Comparison of ENCODE assay signal across 8 cellular contexts in the genomic region with DNA sequence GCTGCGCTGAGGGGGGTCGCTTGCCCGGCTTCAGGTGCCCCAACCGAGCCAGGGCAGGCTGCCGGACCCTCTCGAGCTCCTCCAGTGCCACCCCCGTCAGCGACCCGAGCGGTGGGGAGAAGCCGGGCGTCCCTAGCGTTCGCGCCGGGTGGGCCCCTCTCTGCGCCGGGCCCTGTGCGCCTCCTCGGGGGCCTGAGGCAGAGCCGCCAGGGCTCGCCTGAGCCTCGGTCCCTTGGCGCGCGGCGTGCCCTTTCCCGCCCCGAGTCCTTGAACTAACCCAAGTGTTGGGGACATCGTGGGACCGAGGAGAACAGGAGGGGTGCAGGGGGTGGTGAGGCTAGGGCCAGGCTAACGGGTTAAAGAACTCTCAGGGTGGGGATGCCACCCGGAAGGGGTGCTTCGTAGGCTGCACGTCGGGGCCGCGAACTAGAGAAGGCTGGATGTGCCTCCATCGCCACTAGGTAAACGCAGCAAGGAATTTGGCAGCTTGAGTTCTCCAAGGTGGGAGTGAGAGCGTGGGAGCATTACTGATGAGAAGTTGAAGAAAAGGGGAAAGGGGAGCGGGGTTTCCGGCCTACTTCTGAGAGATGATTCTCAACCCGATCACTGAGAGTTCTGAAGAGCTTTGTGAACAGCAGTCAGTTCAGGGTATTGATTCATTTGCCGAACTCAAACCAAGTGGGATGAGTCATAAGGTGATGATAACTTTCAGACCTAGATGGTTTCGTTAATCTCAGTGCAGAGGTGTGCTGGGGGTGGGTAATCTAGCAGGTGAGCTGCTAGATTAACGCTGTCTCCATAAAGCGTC. TPM values are rescaled to one million over a fixed set of nuclear protein-coding genes. Genes with fewer than 3 reads are reported as not detected.
A peak's percentile ranks its signal among the peaks of the same experiment; 100 is the strongest.
DNase-seq lines count a peak whose midpoint lies in the region; ATAC-seq, FAIRE-seq and TF ChIP-seq lines count a peak whose summit lies in the region.

No MANE protein-coding gene starts in this region.

- TF ChIP-seq CTCF in PC-9 (conservative IDR thresholded peaks at IDR 0.05): no peak
- peak; percentile 4 for TF ChIP-seq CTCF in osteocyte (IDR thresholded peaks at IDR 0.05)
- TF ChIP-seq CTCF in tibial artery (IDR thresholded peaks at IDR 0.05): no peak

- H3K9me3 ChIP-seq in BLaER1 treated with 17β-estradiol and CSF1 and Interleukin-3, amounts not matched to agents 10 nM and 100 nM (replicated peaks in 1 of 11): no peaks in the 10 kb centered on the region
- H3K9me3 ChIP-seq in PC-9 (ENCODE audit: insufficient read depth, low read depth): no peaks in the 10 kb centered on the region
- H3K9me3 ChIP-seq in tibial artery: no peaks in the 10 kb centered on the region

- H3K27me3 Mint-ChIP-seq in osteocyte (ENCODE audit: unreplicated experiment): no peaks in the 10 kb centered on the region

- BruUV-seq in PC-9 (replicated peaks; lab: Mats Ljungman, UMichigan): TSS peak; percentile 40

- H3K27me3 ChIP-seq in BLaER1 treated with 17β-estradiol and CSF1 and Interleukin-3, amounts not matched to agents 10 nM and 100 nM: no peaks in the 10 kb centered on the region
- H3K27me3 ChIP-seq in PC-9 (ENCODE audit: insufficient read depth, low read depth) (no peaks in the 10 kb centered on the region), tibial artery (peaks cover 0 to 3% of the 10 kb centered on the region in 2 donors)

- intact Hi-C loops in PC-9 (cut with micrococcal nuclease; ENCODE audit: unreplicated experiment) (loop anchor here (1.0 kb wide), 1 partner anchor 48 kb away; a partner anchor contains a TSS), tibial artery (cut with DNase I; ENCODE audit: low total_unique reads) (loop anchor here (5.0 kb wide), 1 partner anchor 48 kb away; a partner anchor contains a TSS)

- H3K9me3 Mint-ChIP-seq in osteocyte (ENCODE audit: unreplicated experiment): no peaks in the 10 kb centered on the region

- H3K9me2 ChIP-seq in PC-9 (ENCODE audit: insufficient read depth): no peaks in the 10 kb centered on the region

- H3K9ac ChIP-seq in BLaER1 treated with 17β-estradiol and CSF1 and Interleukin-3, amounts not matched to agents 10 nM and 100 nM: peak overlapping the region; percentile 92 to 99 (median 97)

- peak; percentile 98 for FAIRE-seq in GM19239 (lab: Jason Lieb, UNC)

- H3K4me1 ChIP-seq in BLaER1 treated with 17β-estradiol and CSF1 and Interleukin-3, amounts not matched to agents 10 nM and 100 nM: peaks cover 26 to 39% (median 32%) of the 10 kb centered on the region in 10 experiments; a peak in 19 of 20 replicates
- peaks cover 24% of the 10 kb centered on the region for H3K4me1 ChIP-seq in PC-9 (replicated peaks; ENCODE audit: insufficient read depth)
- H3K4me1 ChIP-seq in tibial artery: peaks cover 0 to 27% (median 14%) of the 10 kb centered on the region in 4 donors

- H2AFZ ChIP-seq in PC-9: peak overlapping the region; percentile 86

- peak overlapping the region; percentile 97 for H3K27ac Mint-ChIP-seq in osteocyte (ENCODE audit: unreplicated experiment)

- H3K27ac ChIP-seq in BLaER1 treated with 17β-estradiol and CSF1 and Interleukin-3, amounts not matched to agents 10 nM and 100 nM: peak overlapping the region; percentile 82 to 98 (median 96)
- peak overlapping the region; percentile 49 for H3K27ac ChIP-seq in PC-9
- peak overlapping the region; percentile 85 to 86 for H3K27ac ChIP-seq in tibial artery

- ATAC-seq in HG03378 (IDR thresholded peaks at IDR 0.05; ENCODE audit: unreplicated experiment): peak; percentile 53

- H3F3A ChIP-seq in PC-9 (ENCODE audit: insufficient read depth, low read depth): 0 out of 2 replicates have a peak, but pooled peaks cover 6% of the 10 kb centered on the region

- peak overlapping the region; percentile 81 to 100 (median 93) for H3K4me3 ChIP-seq in BLaER1 treated with 17β-estradiol and CSF1 and Interleukin-3, amounts not matched to agents 10 nM and 100 nM
- peak overlapping the region; percentile 84 for H3K4me3 ChIP-seq in PC-9
- H3K4me3 ChIP-seq in tibial artery: peak overlapping the region; percentile 69 to 70

- H3K79me2 ChIP-seq in PC-9 (ENCODE audit: low read depth): peaks cover 51% of the 10 kb centered on the region

- H3K4me3 Mint-ChIP-seq in osteocyte (ENCODE audit: unreplicated experiment): peak overlapping the region; percentile 90

- peaks cover 24 to 36% (median 28%) of the 10 kb centered on the region in 11 experiments for H3K36me3 ChIP-seq in BLaER1 treated with 17β-estradiol and CSF1 and Interleukin-3, amounts not matched to agents 10 nM and 100 nM
- H3K36me3 ChIP-seq in PC-9 (ENCODE audit: low read depth) (no peaks in the 10 kb centered on the region), tibial artery (peaks cover 0 to 12% (median 8%) of the 10 kb centered on the region in 3 donors)

- peak; percentile 40 for DNase-seq in GM19239 (ENCODE audit: insufficient read length, low spot score)
- peak; percentile 30 to 63 for DNase-seq in PC-9
- DNase-seq in activated effector memory CD4-positive, alpha-beta T cell treated with Interleukin-2 at 50 U/mL for 16 hours: peak; percentile 50
- DNase-seq in globus pallidus (ENCODE audit: low spot score): peak; percentile 23
- peak; percentile 85 for DNase-seq in osteocyte (ENCODE audit: extremely low spot score, unreplicated experiment)
- peak; percentile 23 to 72 for DNase-seq in tibial artery

- peak overlapping the region; percentile 85 to 91 (median 88) for H3K4me2 ChIP-seq in BLaER1 treated with 17β-estradiol and CSF1 and Interleukin-3, amounts not matched to agents 10 nM and 100 nM
- H3K4me2 ChIP-seq in PC-9: peak overlapping the region; percentile 90

- CTCF ChIA-PET in PC-9 (lab: Charles Lee): interaction anchor here (0.9 to 1.4 kb wide), 2 partner anchors 49 to 179 kb away, joined by 3 to 5 read pairs; a partner anchor contains a TSS

- H3K4me1 Mint-ChIP-seq in osteocyte (ENCODE audit: unreplicated experiment): peaks cover 41% of the 10 kb centered on the region

- H3K36me3 Mint-ChIP-seq in osteocyte (ENCODE audit: unreplicated experiment): peaks cover 1% of the 10 kb centered on the region

- POLR2A ChIA-PET in PC-9 (lab: Charles Lee; ENCODE audit: unreplicated experiment): interaction anchor here (0.5 to 0.8 kb wide), 9 partner anchors 33 to 1126 kb away, joined by 3 to 7 read pairs (median 3); a partner anchor contains a TSS

- H4K20me1 ChIP-seq in BLaER1 treated with 17β-estradiol and CSF1 and Interleukin-3, amounts not matched to agents 10 nM and 100 nM: peaks cover 2 to 40% (median 20%) of the 10 kb centered on the region in 11 experiments; a peak in 17 of 22 replicates
- no peaks in the 10 kb centered on the region for H4K20me1 ChIP-seq in PC-9 (ENCODE audit: insufficient read depth)

RNA-seq across cellular contexts. Expression of a gene that starts 0.6 kb away (rescaled TPM):
- 37.2 and 43.7 TPM in 2 replicates for total RNA-seq in PC-9 (2021)
- 39.5 and 42.5 TPM in 2 replicates for total RNA-seq in osteocyte

RNA-seq across cellular contexts. Expression of a gene that starts 48.3 kb away (rescaled TPM):
- 93.6 and 101 TPM in 2 replicates for total RNA-seq in PC-9 (2021)
- total RNA-seq in osteocyte: 130 TPM in 2 replicates

Comparison
In these comparisons a context has a peak if more than half of its experiments do, and no peak if none do; other contexts are left out.
1. Peak in every context shown above with its lines: DNase-seq, ATAC-seq, H3K4me3 ChIP-seq and H3K27ac ChIP-seq.
2. DNase-seq: peak in every context shown above with its lines; median percentile 85 in osteocyte; 50 in activated effector memory CD4-positive, alpha-beta T cell treated with Interleukin-2 at 50 U/mL for 16 hours; 48 in tibial artery; 46 in PC-9; 40 in GM19239; 23 in globus pallidus.